In the genomic region with DNA sequence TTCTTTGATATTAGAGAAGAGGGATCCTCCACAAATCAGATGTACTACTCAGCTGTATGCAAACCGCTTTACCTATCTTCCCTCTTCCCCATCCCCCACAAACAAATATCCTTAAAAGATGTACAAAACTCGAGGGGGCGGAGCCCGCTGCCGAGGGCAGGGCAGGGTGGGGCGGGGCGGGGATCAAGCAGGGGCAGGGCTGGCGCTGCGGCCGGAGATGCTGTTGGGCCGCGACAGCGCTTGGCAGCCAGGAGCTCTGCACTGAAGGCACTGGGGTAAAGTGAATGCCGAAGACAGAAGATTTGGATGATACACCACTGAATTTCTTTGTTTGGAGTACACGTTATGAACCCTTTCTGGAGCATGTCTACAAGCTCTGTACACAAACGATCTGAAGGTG, we compare ENCODE assay signal across 23 cellular contexts.
DNase-seq lines count a peak whose midpoint lies in the region; ATAC-seq, FAIRE-seq and TF ChIP-seq lines count a peak whose summit lies in the region.
"Had no signal": no experiment of that assay in that cellular context is flagged by ENCODE, and none has a peak within 500 bp of the region (broad histone marks: within the 10 kb centered on the region; RNA-seq: fewer than 3 reads in every experiment).

No MANE protein-coding gene starts in this region.

- TF ChIP-seq CTCF in right atrium auricular region (IDR thresholded peaks at IDR 0.05) (no peak), fibroblast of villous mesenchyme (IDR thresholded peaks at IDR 0.05; ENCODE audit: insufficient read depth, low read depth, low read length) (no peak)

- intact Hi-C loops in Right ventricle myocardium superior (cut with DNase I): no loop called here

- H3K9me3 ChIP-seq in right atrium auricular region: no peaks in the 10 kb centered on the region
- H3K9me3 ChIP-seq: A549; BLaER1 treated with 17β-estradiol and CSF1 and Interleukin-3, amounts not matched to agents 10 nM and 100 nM had no signal

- no peaks in the 10 kb centered on the region for H3K36me3 ChIP-seq in right atrium auricular region
- H3K36me3 ChIP-seq: BLaER1 treated with 17β-estradiol and CSF1 and Interleukin-3, amounts not matched to agents 10 nM and 100 nM had no signal

- H3K27me3 ChIP-seq in right atrium auricular region: no peaks in the 10 kb centered on the region
- H3K27me3 ChIP-seq: BLaER1 treated with 17β-estradiol and CSF1 and Interleukin-3, amounts not matched to agents 10 nM and 100 nM had no signal

- no peaks in the 10 kb centered on the region for H3K4me1 ChIP-seq in right atrium auricular region
- H3K4me1 ChIP-seq: A549; BLaER1 treated with 17β-estradiol and CSF1 and Interleukin-3, amounts not matched to agents 10 nM and 100 nM had no signal

- peak; percentile 65 for FAIRE-seq in GM12891 (lab: Jason Lieb, UNC)
- FAIRE-seq: A549, GM12892, GM18507 had no signal

- no peak for ATAC-seq in Right ventricle myocardium superior (ENCODE audit: poor library complexity)
- ATAC-seq: A549 had no signal

- H3K27ac ChIP-seq in right atrium auricular region: no peak overlapping the region
- H3K27ac ChIP-seq: 22Rv1; A549; BLaER1 treated with 17β-estradiol and CSF1 and Interleukin-3, amounts not matched to agents 10 nM and 100 nM; C4-2B had no signal

- no peak overlapping the region for H3K4me3 ChIP-seq in right atrium auricular region
- no peak overlapping the region for H3K4me3 ChIP-seq in fibroblast of villous mesenchyme (ENCODE audit: low read depth, low read length)
- H3K4me3 ChIP-seq: A549; BLaER1 treated with 17β-estradiol and CSF1 and Interleukin-3, amounts not matched to agents 10 nM and 100 nM had no signal

- no peak for TF ChIP-seq POLR2A in GM12891 (IDR thresholded peaks at IDR 0.05; ENCODE audit: low read depth, low read length)

- peak; percentile 17 for DNase-seq in Right ventricle myocardium superior
- DNase-seq in right atrium auricular region (ENCODE audit: low spot score): no peak
- no peak for DNase-seq in GM12891 (ENCODE audit: insufficient read length, low spot score)
- peak; percentile 0 for DNase-seq in fibroblast of villous mesenchyme (ENCODE audit: low read depth)
- no peak for DNase-seq in NCI-H1105 treated with DMSO at 0.1 percent for 48 hours (lab: John Stamatoyannopoulos, UW)
- no peak for DNase-seq in effector CD8-positive, alpha-beta T cell (lab: John Stamatoyannopoulos, UW)
- DNase-seq: AML-193; CD4-positive, alpha-beta T cell; CD8-positive, alpha-beta memory T cell; COR-L47; DMS 273 treated with DMSO at 0.1 percent for 48 hours; DMS153; DMS53; DMS79; DND-41; EL; GDM1 had no signal

TF ChIP-seq in GM12891, 5 proteins besides CTCF, POLR2A, EP300 and RAD21:
- TF ChIP-seq POU2F2 (IDR thresholded peaks at IDR 0.05; ENCODE audit: low read depth, low read length) (no peak), POLR2AphosphoS5 (IDR thresholded peaks at IDR 0.05; ENCODE audit: low read depth, low read length) (no peak), PAX5 (IDR thresholded peaks at IDR 0.05; ENCODE audit: insufficient read depth, low read length, severe bottlenecking) (no peak), TAF1 (IDR thresholded peaks at IDR 0.05; ENCODE audit: low read depth, low read length) (no peak), SPI1 (IDR thresholded peaks at IDR 0.05; ENCODE audit: low read depth, low read length) (no peak)

Comparison
In these comparisons a context has a peak if more than half of its experiments do, and no peak if none do; other contexts are left out.
1. DNase-seq: peak in Right ventricle myocardium superior (single experiment) and fibroblast of villous mesenchyme (single experiment); none in right atrium auricular region (single experiment), GM12891 (single experiment), NCI-H1105 treated with DMSO at 0.1 percent for 48 hours (single experiment) and effector CD8-positive, alpha-beta T cell (single experiment).